12 cellular contexts compared by ENCODE assay signal in the genomic region with DNA sequence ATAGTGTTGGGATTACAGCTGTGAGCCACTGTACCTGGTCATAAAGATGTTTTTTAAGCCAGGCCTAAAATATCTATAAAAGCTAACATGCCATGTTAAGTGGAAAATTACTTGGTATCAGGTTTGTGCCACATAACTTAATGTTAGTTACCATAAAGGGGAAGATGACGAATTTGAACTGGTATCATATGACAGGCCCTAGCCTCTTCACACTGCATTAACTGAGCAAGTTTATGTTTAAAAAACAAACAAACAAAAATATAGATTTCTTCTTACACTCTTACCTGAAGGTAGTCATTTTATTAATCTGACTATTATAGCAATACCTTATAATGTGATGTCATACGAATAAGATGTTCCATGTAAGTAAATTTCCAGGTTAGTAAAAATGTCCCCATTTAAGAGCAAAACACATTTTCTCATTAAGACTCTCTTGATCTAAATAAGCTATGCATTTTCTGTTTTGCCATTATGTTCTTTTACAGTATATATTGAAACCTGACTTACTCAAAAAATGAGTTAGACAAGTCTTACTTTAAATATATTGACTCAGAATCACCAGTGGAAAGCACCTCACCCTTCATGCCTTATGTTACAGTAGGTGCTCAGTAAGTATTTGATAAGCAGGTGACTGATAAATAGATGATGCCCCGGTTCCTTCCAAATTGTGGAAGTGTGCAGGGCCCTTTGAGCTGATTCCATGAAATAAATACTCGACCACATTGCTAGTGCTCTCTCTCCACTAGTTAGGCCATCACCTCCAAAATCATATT.
A peak's percentile ranks its signal among the peaks of the same experiment; 100 is the strongest.
DNase-seq lines count a peak whose midpoint lies in the region; ATAC-seq lines count a peak whose summit lies in the region.
"Had no signal": no experiment of that assay in that cellular context is flagged by ENCODE, and none has a peak within 500 bp of the region (broad histone marks: within the 10 kb centered on the region; RNA-seq: fewer than 3 reads in every experiment).

No MANE protein-coding gene starts in this region.

- ATAC-seq in HG02884 (IDR thresholded peaks at IDR 0.05; ENCODE audit: unreplicated experiment) (peak; percentile 53), HG03521 (IDR thresholded peaks at IDR 0.05; ENCODE audit: unreplicated experiment) (no peak), HG02981 (IDR thresholded peaks at IDR 0.05; ENCODE audit: unreplicated experiment) (no peak)
- ATAC-seq in activated naive CD8-positive, alpha-beta T cell treated with anti-CD3 and anti-CD28 coated beads, Interleukin-2, amount 10 ng/mL, durations not matched to agents 7 days and 5 days (ENCODE audit: low read depth), result no peak

- H3K36me3 Mint-ChIP-seq in activated naive CD8-positive, alpha-beta T cell treated with anti-CD3 and anti-CD28 coated beads, Interleukin-2, amount 10 ng/mL, durations not matched to agents 7 days and 5 days, result peaks cover 51% of the 10 kb centered on the region

- no peak overlapping the region for H3K4me3 Mint-ChIP-seq in activated naive CD8-positive, alpha-beta T cell treated with anti-CD3 and anti-CD28 coated beads, Interleukin-2, amount 10 ng/mL, durations not matched to agents 7 days and 5 days
- H3K4me3 Mint-ChIP-seq: CD14-positive monocyte had no signal

- no peaks in the 10 kb centered on the region for H3K27me3 Mint-ChIP-seq in activated naive CD8-positive, alpha-beta T cell treated with anti-CD3 and anti-CD28 coated beads, Interleukin-2, amount 10 ng/mL, durations not matched to agents 7 days and 5 days

- H3K27ac Mint-ChIP-seq in activated naive CD8-positive, alpha-beta T cell treated with anti-CD3 and anti-CD28 coated beads, Interleukin-2, amount 10 ng/mL, durations not matched to agents 7 days and 5 days, result peak overlapping the region; percentile 59

- no peak overlapping the region for H3K4me3 ChIP-seq in MG63
- H3K4me3 ChIP-seq: SJSA1 had no signal

- DNase-seq in stimulated activated CD4-positive, alpha-beta T cell treated with anti-CD3 and anti-CD28 coated beads, Interleukin-4, amount 100 ng/mL, for 24 hours, result peak; percentile 48
- no peak for DNase-seq in stimulated activated CD4-positive, alpha-beta T cell treated with anti-CD3 and anti-CD28 coated beads, Interleukin-4, amount 100 ng/mL, for 4 hours
- no peak for DNase-seq in activated naive CD8-positive, alpha-beta T cell treated with anti-CD3 and anti-CD28 coated beads, Interleukin-2, amount 10 ng/mL, durations not matched to agents 7 days and 5 days
- no peak for DNase-seq in GM03348 (ENCODE audit: low spot score)
- no peak for DNase-seq in MG63
- DNase-seq: activated CD4-positive, alpha-beta T cell treated with anti-CD3 and anti-CD28 coated beads, Interleukin-2, amount 50 U/mL, for 48 hours; NCI-H1092 treated with DMSO at 0.1 percent for 48 hours had no signal

- H3K4me1 Mint-ChIP-seq in activated naive CD8-positive, alpha-beta T cell treated with anti-CD3 and anti-CD28 coated beads, Interleukin-2, amount 10 ng/mL, durations not matched to agents 7 days and 5 days, result peaks cover 56% of the 10 kb centered on the region
- H3K4me1 Mint-ChIP-seq: CD14-positive monocyte had no signal

- POLR2A ChIA-PET in activated naive CD8-positive, alpha-beta T cell treated with anti-CD3 and anti-CD28 coated beads, Interleukin-2, amount 10 ng/mL, durations not matched to agents 7 days and 5 days (lab: Charles Lee), result no interaction called here

- peaks cover 21% of the 10 kb centered on the region for H3K36me3 ChIP-seq in MG63

- H3K9me3 ChIP-seq in MG63, result no peaks in the 10 kb centered on the region
- H3K9me3 ChIP-seq: SJSA1 had no signal

- no peaks in the 10 kb centered on the region for H3K9me3 Mint-ChIP-seq in activated naive CD8-positive, alpha-beta T cell treated with anti-CD3 and anti-CD28 coated beads, Interleukin-2, amount 10 ng/mL, durations not matched to agents 7 days and 5 days
- H3K9me3 Mint-ChIP-seq: CD14-positive monocyte had no signal

- H3K27me3 ChIP-seq in MG63, result no peaks in the 10 kb centered on the region
- H3K27me3 ChIP-seq: SJSA1 had no signal
